8 cellular contexts compared by ENCODE assay signal in the genomic region with DNA sequence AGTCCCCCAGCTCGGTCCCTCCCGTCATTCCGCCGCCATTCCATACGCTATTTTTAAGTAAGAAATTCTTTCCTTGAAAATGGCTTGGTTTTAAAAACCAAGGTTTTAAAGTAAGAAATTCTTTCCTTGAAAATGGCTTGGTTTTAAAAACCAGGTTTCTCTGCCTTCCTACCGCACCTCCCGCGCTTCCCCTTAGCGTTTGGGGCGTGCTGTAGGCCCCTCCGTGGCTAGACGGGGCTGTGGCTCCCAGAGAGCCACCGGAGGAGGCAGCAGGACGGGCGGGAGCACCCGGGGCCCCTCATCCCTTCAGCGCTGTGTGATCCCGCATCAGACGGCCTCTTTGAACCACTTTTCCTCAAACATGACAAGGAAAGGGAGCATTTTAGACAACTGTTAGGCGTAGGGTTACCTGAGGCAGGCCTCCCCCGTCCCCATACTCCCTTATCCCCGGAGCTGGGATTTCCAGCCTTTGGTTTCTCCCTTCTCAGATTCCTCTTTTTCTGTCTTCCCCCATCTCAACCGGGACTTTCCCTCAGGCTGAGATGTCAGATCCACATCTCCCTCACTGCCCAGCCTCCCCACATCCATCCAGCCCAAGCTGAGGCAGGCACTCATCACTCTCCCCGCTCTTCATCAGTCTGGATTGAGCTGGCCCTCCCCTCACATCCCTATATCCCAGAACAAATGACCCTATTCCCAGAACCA. TPM values are rescaled to one million over a fixed set of nuclear protein-coding genes. Genes with fewer than 3 reads are reported as not detected.
DNase-seq lines count a peak whose midpoint lies in the region; ATAC-seq and TF ChIP-seq lines count a peak whose summit lies in the region.

No MANE protein-coding gene starts in this region.

- DNase-seq in AG04450 (ENCODE audit: low read depth, low spot score) (no peak), hippocampal formation (lab: John Stamatoyannopoulos, UW) (no peak), ecto neural progenitor cell (ENCODE audit: low spot score) (no peak), cortex of kidney (lab: John Stamatoyannopoulos, UW) (no peak)

- peaks cover 6% of the 10 kb centered on the region; the same call in 1 of the 2 replicates for H3K4me1 ChIP-seq in HUES64 (ENCODE audit: insufficient read depth, low read length)
- peaks cover 26% of the 10 kb centered on the region for H3K4me1 ChIP-seq in muscle layer of colon (ENCODE audit: insufficient read depth, low read length)

- no peak for ATAC-seq in HG03439 (IDR thresholded peaks at IDR 0.05; ENCODE audit: unreplicated experiment)

- H3K4me3 ChIP-seq in AG04450 (ENCODE audit: low read depth, low read length) (peak overlapping the region; percentile 71), HUES64 (ENCODE audit: low read length) (peak overlapping the region; percentile 91), muscle layer of colon (ENCODE audit: low read depth in 1 of 2, low read length in 2 of 2) (peak overlapping the region; percentile 60 to 92)

- H3K9ac ChIP-seq in HUES64 (ENCODE audit: low read depth, low read length) (peak overlapping the region; percentile 81), muscle layer of colon (ENCODE audit: low read length) (peak overlapping the region; percentile 55)

- CTCF ChIA-PET in AG04450 (lab: Charles Lee): interaction anchor here (0.6 to 1.4 kb wide), 3 partner anchors 86 to 1423 kb away, joined by 3 to 9 read pairs (median 3); no protein-coding TSS in a partner anchor

- no peaks in the 10 kb centered on the region for H3K36me3 ChIP-seq in HUES64 (ENCODE audit: insufficient read depth, low read length)
- no peaks in the 10 kb centered on the region for H3K36me3 ChIP-seq in muscle layer of colon (ENCODE audit: insufficient read depth, low read length)

- peaks cover 19% of the 10 kb centered on the region for H3K27me3 ChIP-seq in AG04450 (ENCODE audit: control insufficient read depth, insufficient read depth, low read length)
- peaks cover 12% of the 10 kb centered on the region for H3K27me3 ChIP-seq in HUES64 (ENCODE audit: insufficient read depth, low read length)
- no peaks in the 10 kb centered on the region for H3K27me3 ChIP-seq in muscle layer of colon (ENCODE audit: control insufficient read depth in 1 of 2, insufficient read depth in 2 of 2, low read length in 2 of 2)

- H3K27ac ChIP-seq in AG04450 (ENCODE audit: low read depth, low read length): peak overlapping the region; percentile 31
- peak overlapping the region; percentile 39; the same call in 1 of the 2 replicates for H3K27ac ChIP-seq in HUES64 (ENCODE audit: low read depth, low read length)
- H3K27ac ChIP-seq in cingulate gyrus (ENCODE audit: low read depth, low read length): peak overlapping the region; percentile 62
- H3K27ac ChIP-seq in muscle layer of colon (ENCODE audit: low read depth, low read length): peak overlapping the region; percentile 98

- WGBS in HUES64: 10% methylated on average over 19 of the region's 24 CpGs

- H3K9me3 ChIP-seq in AG04450 (ENCODE audit: control insufficient read depth, insufficient read depth, low read length) (no peaks in the 10 kb centered on the region; the same call in 1 of the 2 replicates), HUES64 (ENCODE audit: insufficient read depth, low read depth, low read length) (no peaks in the 10 kb centered on the region), muscle layer of colon (ENCODE audit: low read length) (no peaks in the 10 kb centered on the region)

- POLR2A ChIA-PET in AG04450 (lab: Yijun Ruan, JAX): interaction anchor here (0.6 kb wide), 1 partner anchor 575 kb away, joined by 4 read pairs; no protein-coding TSS in a partner anchor

- no peak for TF ChIP-seq CTCF in AG04450 (IDR thresholded peaks at IDR 0.05; ENCODE audit: low read depth, low read length)

RNA-seq across cellular contexts. Expression of a gene that starts 0.5 kb away (rescaled TPM):
- 5.7 and 7.3 TPM in 2 replicates for polyA plus RNA-seq in AG04450 (2011; rRNA removed)
- polyA minus RNA-seq in AG04450 (2011; rRNA and poly(A)+ RNA removed): 1.2 and 2.8 TPM in 2 replicates
- polyA plus RNA-seq in HUES64 (2013, experiment 1 of 2): 8.0 TPM
- 7.7 TPM for polyA plus RNA-seq in HUES64 (2013, experiment 2 of 2)

Comparison
In these comparisons a context has a peak if more than half of its experiments do, and no peak if none do; other contexts are left out.
1. H3K27ac ChIP-seq: peak in every context shown above with its lines; median percentile 98 in muscle layer of colon; 62 in cingulate gyrus; 39 in HUES64; 31 in AG04450.